8 cellular contexts compared by ENCODE assay signal in the genomic region with DNA sequence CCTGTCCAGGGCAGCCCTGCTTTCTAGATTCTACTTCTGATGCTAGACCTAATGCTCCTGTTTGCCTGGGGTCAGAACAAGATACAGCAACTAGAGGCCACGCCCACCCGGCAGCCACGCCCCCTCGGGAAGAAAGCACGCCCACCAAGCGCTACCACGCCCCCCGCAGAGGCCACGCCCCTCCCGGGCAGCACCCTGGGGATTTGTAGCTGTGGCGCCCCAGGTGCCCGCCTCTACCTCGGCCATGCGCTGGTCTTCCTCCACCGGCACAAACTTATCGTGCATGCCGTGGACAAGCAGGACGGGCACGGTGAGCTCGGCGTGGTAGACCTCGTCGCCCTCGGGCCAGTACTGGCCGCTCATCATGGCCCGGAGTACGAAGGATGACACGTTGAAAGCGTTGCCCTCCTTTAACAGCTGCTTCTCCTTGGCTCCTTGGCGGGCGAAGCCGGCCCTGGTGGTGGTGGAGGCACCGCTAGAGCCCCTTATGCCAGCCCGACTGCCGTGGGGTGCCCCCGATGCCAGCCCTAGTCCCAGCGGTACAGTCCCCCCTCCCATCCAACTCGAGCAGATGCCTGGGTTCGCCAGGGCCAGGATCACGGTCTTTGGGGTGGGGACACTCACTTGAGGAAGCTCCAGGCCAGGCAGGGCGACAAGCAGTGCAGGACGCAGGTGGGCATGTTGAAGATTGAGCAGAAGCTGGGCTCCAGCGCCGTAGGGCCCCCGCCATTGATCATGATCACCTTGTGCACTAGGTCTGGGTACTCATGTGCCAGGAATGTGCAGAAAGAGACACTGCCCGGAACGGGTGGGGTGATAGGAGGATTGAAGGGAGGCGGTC. TPM values are rescaled to one million over a fixed set of nuclear protein-coding genes. Genes with fewer than 3 reads are reported as not detected.
DNase-seq lines count a peak whose midpoint lies in the region; ATAC-seq, FAIRE-seq and TF ChIP-seq lines count a peak whose summit lies in the region.

No MANE protein-coding gene starts in this region.

- H4K20me1 ChIP-seq in PC-9 (ENCODE audit: insufficient read depth), result 0 out of 2 replicates have a peak, but pooled peaks cover 5% of the 10 kb centered on the region

- no peak overlapping the region for H2AFZ ChIP-seq in PC-9

- H3K27me3 ChIP-seq in PC-9 (ENCODE audit: insufficient read depth, low read depth) (no peaks in the 10 kb centered on the region), brain microvascular endothelial cell (replicated peaks) (no peaks in the 10 kb centered on the region)

- POLR2A ChIA-PET in PC-9 (lab: Charles Lee; ENCODE audit: unreplicated experiment), result no interaction called here

- in situ Hi-C loops in brain microvascular endothelial cell (cut with HindIII; ENCODE audit: low pct_ligation_motif_present, low sequenced_read_pairs), result no loop called here

- no peak for TF ChIP-seq POLR2A in GM12891 (IDR thresholded peaks at IDR 0.05; ENCODE audit: low read depth, low read length)

- BruUV-seq in PC-9 (replicated peaks; lab: Mats Ljungman, UMichigan), result no TSS peak

- ATAC-seq in HG03571 (IDR thresholded peaks at IDR 0.05; ENCODE audit: unreplicated experiment) (no peak), HG02798 (IDR thresholded peaks at IDR 0.05; ENCODE audit: poor library complexity, unreplicated experiment) (no peak)

- H3K4me3 ChIP-seq in PC-9 (no peak overlapping the region), brain microvascular endothelial cell (ENCODE audit: low read depth, low read length) (no peak overlapping the region)

- 0 out of 2 replicates have a peak overlapping the region, but pooled peaks have one; percentile 15 for H3K4me2 ChIP-seq in PC-9

- no peak for TF ChIP-seq CTCF in PC-9 (conservative IDR thresholded peaks at IDR 0.05)
- TF ChIP-seq CTCF in brain microvascular endothelial cell (IDR thresholded peaks at IDR 0.05; ENCODE audit: low read depth, low read length, missing control alignments), result no peak

- H3K27ac ChIP-seq in PC-9 (no peak overlapping the region), brain microvascular endothelial cell (no peak overlapping the region)

- FAIRE-seq in GM12891 (lab: Jason Lieb, UNC), result peak; percentile 56

- CTCF ChIA-PET in PC-9 (lab: Charles Lee), result interaction anchor here (0.5 kb wide), 1 partner anchor 154 kb away, joined by 3 read pairs; no protein-coding TSS in a partner anchor

- no peaks in the 10 kb centered on the region for H3K9me3 ChIP-seq in PC-9 (ENCODE audit: insufficient read depth, low read depth)

- H3K9me2 ChIP-seq in PC-9 (ENCODE audit: insufficient read depth), result no peaks in the 10 kb centered on the region

- H3K4me1 ChIP-seq in PC-9 (replicated peaks; ENCODE audit: insufficient read depth), result peaks cover 37% of the 10 kb centered on the region

- DNase-seq in GM12891 (ENCODE audit: insufficient read length, low spot score), result peak; percentile 62
- peak in 1 of 2 experiments; percentile 36 for DNase-seq in PC-9
- DNase-seq in activated naive CD8-positive, alpha-beta T cell treated with anti-CD3 and anti-CD28 coated beads, Interleukin-2, amount 50 U/mL, for 16 hours (ENCODE audit: low read depth, low spot score), result peak; percentile 24
- DNase-seq in stimulated activated CD4-positive, alpha-beta T cell treated with anti-CD3 and anti-CD28 coated beads, Interleukin-12 subunit alpha, Interleukin-12 subunit beta, amount 100 ng/mL, for 48 hours (ENCODE audit: low read depth in 2 of 3, low spot score in 1 of 3), result peak; percentile 54 to 69 (median 59)
- DNase-seq in putamen (ENCODE audit: low spot score), result no peak
- no peak for DNase-seq in brain microvascular endothelial cell

- intact Hi-C loops in PC-9 (cut with micrococcal nuclease; ENCODE audit: unreplicated experiment), result loop anchor here (5.0 kb wide), 1 partner anchor 33 kb away; no protein-coding TSS in a partner anchor

- H3K36me3 ChIP-seq in PC-9 (ENCODE audit: low read depth) (no peaks in the 10 kb centered on the region; the same call in 1 of the 2 replicates), brain microvascular endothelial cell (replicated peaks) (no peaks in the 10 kb centered on the region)

- H3F3A ChIP-seq in PC-9 (ENCODE audit: insufficient read depth, low read depth), result peaks cover 68% of the 10 kb centered on the region

- H3K79me2 ChIP-seq in PC-9 (ENCODE audit: low read depth), result peaks cover 30% of the 10 kb centered on the region

TF ChIP-seq in GM12891, 5 proteins besides CTCF, POLR2A, EP300 and RAD21:
- TF ChIP-seq POLR2AphosphoS5 (IDR thresholded peaks at IDR 0.05; ENCODE audit: low read depth, low read length) (no peak), TAF1 (IDR thresholded peaks at IDR 0.05; ENCODE audit: low read depth, low read length) (no peak), PAX5 (IDR thresholded peaks at IDR 0.05; ENCODE audit: insufficient read depth, low read length, severe bottlenecking) (no peak), POU2F2 (IDR thresholded peaks at IDR 0.05; ENCODE audit: low read depth, low read length) (no peak), SPI1 (IDR thresholded peaks at IDR 0.05; ENCODE audit: low read depth, low read length) (no peak)

RNA-seq across cellular contexts. Expression of a gene that starts 9.0 kb away (rescaled TPM):
- 9.2 TPM for polyA plus RNA-seq in GM12891 (2012; ENCODE audit: low read depth, missing spikeins)
- 32.2 and 37.5 TPM in 2 replicates for total RNA-seq in PC-9 (2021)

RNA-seq across cellular contexts. Expression of a gene that starts 11.4 kb away (rescaled TPM):
- 75.1 TPM for polyA plus RNA-seq in GM12891 (2012; ENCODE audit: low read depth, missing spikeins)
- 64.8 and 70.8 TPM in 2 replicates for total RNA-seq in PC-9 (2021)

RNA-seq across cellular contexts. Expression of a gene that starts 12.6 kb away (rescaled TPM):
- polyA plus RNA-seq in GM12891 (2012; ENCODE audit: low read depth, missing spikeins), result 3.8 TPM
- total RNA-seq in PC-9 (2021), result 0.65 and 1.2 TPM in 2 replicates

RNA-seq across cellular contexts. Expression of a gene that starts 15.1 kb away (rescaled TPM):
- 75.3 TPM for polyA plus RNA-seq in GM12891 (2012; ENCODE audit: low read depth, missing spikeins)
- total RNA-seq in PC-9 (2021), result 47.6 and 72.5 TPM in 2 replicates

RNA-seq across cellular contexts. Expression of a gene that starts 27.0 kb away (rescaled TPM):
- 71.7 TPM for polyA plus RNA-seq in GM12891 (2012; ENCODE audit: low read depth, missing spikeins)
- 127 and 152 TPM in 2 replicates for total RNA-seq in PC-9 (2021)

Comparison
In these comparisons a context has a peak if more than half of its experiments do, and no peak if none do; other contexts are left out.
1. DNase-seq: peak in GM12891 (single experiment), activated naive CD8-positive, alpha-beta T cell treated with anti-CD3 and anti-CD28 coated beads, Interleukin-2, amount 50 U/mL, for 16 hours (single experiment) and stimulated activated CD4-positive, alpha-beta T cell treated with anti-CD3 and anti-CD28 coated beads, Interleukin-12 subunit alpha, Interleukin-12 subunit beta, amount 100 ng/mL, for 48 hours (3 of 3); none in putamen (single experiment) and brain microvascular endothelial cell (single experiment).